8 cellular contexts compared by ENCODE assay signal in genomic region chr1:208219659-208220282, GRCh38. TPM values are rescaled to one million over a fixed set of nuclear protein-coding genes. Genes with fewer than 3 reads are reported as not detected.
DNase-seq lines count a peak whose midpoint lies in the region; ATAC-seq and TF ChIP-seq lines count a peak whose summit lies in the region.

No MANE protein-coding gene starts in this region.

- H3K9ac ChIP-seq in skeletal muscle satellite cell (ENCODE audit: low read depth, low read length): peak overlapping the region; percentile 50

- peak overlapping the region; percentile 85 for H3K4me3 Mint-ChIP-seq in HFFc6

- TF ChIP-seq CTCF in HFFc6 (IDR thresholded peaks at IDR 0.05) (no peak), left ventricle myocardium inferior (IDR thresholded peaks at IDR 0.05; ENCODE audit: borderline replicate concordance) (no peak)

- peak overlapping the region; percentile 83 for H3K27ac ChIP-seq in left ventricle myocardium inferior (replicated peaks)

- H3K4me1 ChIP-seq in left ventricle myocardium inferior (peaks cover 99% of the 10 kb centered on the region), skeletal muscle satellite cell (ENCODE audit: control insufficient read depth, insufficient read depth, low read length) (peaks cover 95% of the 10 kb centered on the region)

- H3K36me3 Mint-ChIP-seq in HFFc6 (ENCODE audit: low read depth): peaks cover 29% of the 10 kb centered on the region

- H3K4me3 ChIP-seq in left ventricle myocardium inferior: peak overlapping the region; percentile 11
- no peak overlapping the region for H3K4me3 ChIP-seq in skeletal muscle satellite cell (ENCODE audit: low read length)

- ATAC-seq in GM21717 (IDR thresholded peaks at IDR 0.05; ENCODE audit: unreplicated experiment): no peak
- no peak for ATAC-seq in GM18907 (IDR thresholded peaks at IDR 0.05; ENCODE audit: unreplicated experiment)

- H3K36me3 ChIP-seq in left ventricle myocardium inferior: peaks cover 27% of the 10 kb centered on the region
- peaks cover 51% of the 10 kb centered on the region for H3K36me3 ChIP-seq in skeletal muscle satellite cell (ENCODE audit: insufficient read depth, low read length)

- H3K27me3 Mint-ChIP-seq in HFFc6 (ENCODE audit: insufficient read depth): no peaks in the 10 kb centered on the region; the same call in 1 of the 2 replicates

- 0 out of 2 replicates have a peak, but pooled peaks cover 4% of the 10 kb centered on the region for H3K9me3 Mint-ChIP-seq in HFFc6

- peak overlapping the region; percentile 16 for H3K4me2 ChIP-seq in skeletal muscle satellite cell (ENCODE audit: low read length)

- intact Hi-C loops in left ventricle myocardium inferior (cut with micrococcal nuclease): no loop called here

- DNase-seq in HFFc6 (peak; percentile 84), amniotic stem cell (lab: John Stamatoyannopoulos, UW) (peak; percentile 65), left ventricle myocardium inferior (peak; percentile 70), NCI-H748 treated with DMSO at 0.1 percent for 48 hours (lab: John Stamatoyannopoulos, UW) (no peak), RPMI8226 (no peak)

- peaks cover 64% of the 10 kb centered on the region for H3K4me1 Mint-ChIP-seq in HFFc6 (ENCODE audit: low read depth)

- H3K27ac Mint-ChIP-seq in HFFc6: peak overlapping the region; percentile 98

- H3K9me3 ChIP-seq in left ventricle myocardium inferior (replicated peaks) (no peaks in the 10 kb centered on the region), skeletal muscle satellite cell (replicated peaks; ENCODE audit: low read length) (no peaks in the 10 kb centered on the region)

- no peaks in the 10 kb centered on the region for H3K27me3 ChIP-seq in left ventricle myocardium inferior (ENCODE audit: low read depth)
- H3K27me3 ChIP-seq in skeletal muscle satellite cell (ENCODE audit: control insufficient read depth, insufficient read depth, low read length): no peaks in the 10 kb centered on the region

RNA-seq across cellular contexts. Expression of gene PLXNA2, which starts 24.4 kb away (rescaled TPM):
- total RNA-seq in HFFc6 (2021; fragmentation: NEBNext Ultra II Directional; extraction: Animal tissue kit (Norgen Biotek cat#: 25700)): 10 to 100 TPM; 20.9 to 29.9 (median 28.1) TPM
- 29.1 TPM for total RNA-seq in left ventricle myocardium inferior
- total RNA-seq in skeletal muscle satellite cell (2012; rRNA removed): 13.4 and 18.3 TPM in 2 replicates

Comparison
In these comparisons a context has a peak if more than half of its experiments do, and no peak if none do; other contexts are left out.
1. DNase-seq: peak in HFFc6 (single experiment), amniotic stem cell (single experiment) and left ventricle myocardium inferior (single experiment); none in NCI-H748 treated with DMSO at 0.1 percent for 48 hours (single experiment) and RPMI8226 (single experiment).